In genomic region chrX:42536286-42536685, GRCh38 we compare ENCODE assay signal across 31 cellular contexts.
"Had no signal": no experiment of that assay in that cellular context is flagged by ENCODE, and none has a peak within 500 bp of the region (broad histone marks: within the 10 kb centered on the region; RNA-seq: fewer than 3 reads in every experiment).

No MANE protein-coding gene starts in this region.

- ATAC-seq: gastrocnemius medialis; left cardiac atrium; left lung; mucosa of descending colon; natural killer cell treated with Interleukin-12 subunit alpha and Interleukin-12 subunit beta and Interleukin-15 and Interleukin-18, amount 100 ng/mL, for 72 hours; sciatic nerve; stimulated activated memory B cell treated with anti-CD40 and anti-IgM and Interleukin-4, amounts not matched to agents 10 μg/mL and 1 μg/mL and 100 μg/mL, for 72 hours; stimulated activated naive CD8-positive, alpha-beta T cell treated with anti-CD3 and anti-CD28 coated beads, Interleukin-15, Interleukin-2, amounts not matched to agents 100 U/mL and 50 U/mL, for 24 hours had no signal

- H3K36me3 ChIP-seq: colonic mucosa, esophagus squamous epithelium, gastrocnemius medialis, heart left ventricle, left lung, right atrium auricular region, tibial nerve, upper lobe of left lung had no signal

- H3K4me1 ChIP-seq: colonic mucosa, esophagus squamous epithelium, gastrocnemius medialis, heart left ventricle, left lung, parathyroid adenoma, right atrium auricular region, testis, tibial nerve, upper lobe of left lung had no signal

- H3K4me3 Mint-ChIP-seq: dendritic cell treated with granulocyte-macrophage colony-stimulating factor and Interleukin-4, amounts not matched to agents 40 ng/mL and 50 ng/mL, for 4 days; mesothelial cell of epicardium; naive B cell; natural killer cell treated with Interleukin-12 subunit alpha and Interleukin-12 subunit beta and Interleukin-15 and Interleukin-18, amount 100 ng/mL, for 72 hours; neural crest cell; stimulated activated memory B cell treated with anti-CD40 and anti-IgM and Interleukin-4, amounts not matched to agents 10 μg/mL and 1 μg/mL and 100 μg/mL, for 72 hours had no signal

- H3K79me2 ChIP-seq: hepatocyte, parathyroid adenoma had no signal

- H3K4me2 ChIP-seq: hepatocyte had no signal

- H3K36me3 Mint-ChIP-seq: mesothelial cell of epicardium; naive B cell; natural killer cell treated with Interleukin-12 subunit alpha and Interleukin-12 subunit beta and Interleukin-15 and Interleukin-18, amount 100 ng/mL, for 72 hours; stimulated activated memory B cell treated with anti-CD40 and anti-IgM and Interleukin-4, amounts not matched to agents 10 μg/mL and 1 μg/mL and 100 μg/mL, for 72 hours had no signal

- H3K27me3 ChIP-seq: colonic mucosa, esophagus squamous epithelium, gastrocnemius medialis, hepatocyte, left lung, right atrium auricular region, testis, tibial nerve, upper lobe of left lung had no signal

- H3K27ac ChIP-seq: colonic mucosa, esophagus squamous epithelium, gastrocnemius medialis, heart left ventricle, hepatocyte, left lung, parathyroid adenoma, right atrium auricular region, testis, tibial nerve, upper lobe of left lung had no signal

- H3K4me1 Mint-ChIP-seq: mesothelial cell of epicardium had no signal

- H3K27ac Mint-ChIP-seq: dendritic cell treated with granulocyte-macrophage colony-stimulating factor and Interleukin-4, amounts not matched to agents 40 ng/mL and 50 ng/mL, for 4 days; mesothelial cell of epicardium; naive B cell; natural killer cell treated with Interleukin-12 subunit alpha and Interleukin-12 subunit beta and Interleukin-15 and Interleukin-18, amount 100 ng/mL, for 72 hours; progenitor cell of endocrine pancreas; stimulated activated memory B cell treated with anti-CD40 and anti-IgM and Interleukin-4, amounts not matched to agents 10 μg/mL and 1 μg/mL and 100 μg/mL, for 72 hours had no signal

- H2AFZ ChIP-seq: hepatocyte, parathyroid adenoma had no signal

- FAIRE-seq: endothelial cell of umbilical vein, kidney, urothelium cell line had no signal

- H3K9ac ChIP-seq: parathyroid adenoma had no signal

- DNase-seq: colonic mucosa; effector CD8-positive, alpha-beta T cell; erythroblast; esophagus squamous epithelium; foreskin fibroblast; gastrocnemius medialis; heart left ventricle; kidney; left cardiac atrium; left lung; mesenchymal stem cell; mucosa of descending colon; naive B cell; stimulated activated CD4-positive, alpha-beta T cell treated with anti-CD3 and anti-CD28 coated beads, Interleukin-4, amount 100 ng/mL, for 4 hours; stimulated activated naive CD8-positive, alpha-beta T cell treated with anti-CD3 and anti-CD28 coated beads, Interleukin-15, Interleukin-2, amounts not matched to agents 100 U/mL and 50 U/mL, for 24 hours; substantia nigra; testis; upper lobe of left lung had no signal

- H3K9me3 Mint-ChIP-seq: dendritic cell treated with granulocyte-macrophage colony-stimulating factor and Interleukin-4, amounts not matched to agents 40 ng/mL and 50 ng/mL, for 4 days; neural crest cell; stimulated activated memory B cell treated with anti-CD40 and anti-IgM and Interleukin-4, amounts not matched to agents 10 μg/mL and 1 μg/mL and 100 μg/mL, for 72 hours had no signal

- H3K4me3 ChIP-seq: colonic mucosa, esophagus squamous epithelium, gastrocnemius medialis, heart left ventricle, hepatocyte, left lung, mucosa of descending colon, right atrium auricular region, testis, tibial nerve, upper lobe of left lung had no signal

- H3K9me3 ChIP-seq: colonic mucosa, esophagus squamous epithelium, gastrocnemius medialis, heart left ventricle, left lung, mucosa of descending colon, right atrium auricular region, testis, tibial nerve, upper lobe of left lung had no signal

- H3K27me3 Mint-ChIP-seq: dendritic cell treated with granulocyte-macrophage colony-stimulating factor and Interleukin-4, amounts not matched to agents 40 ng/mL and 50 ng/mL, for 4 days; naive B cell; progenitor cell of endocrine pancreas; stimulated activated memory B cell treated with anti-CD40 and anti-IgM and Interleukin-4, amounts not matched to agents 10 μg/mL and 1 μg/mL and 100 μg/mL, for 72 hours had no signal
